ENCODE assay signal across 1 cellular context in genomic region chr1:93078935-93079654, GRCh38.
TF ChIP-seq lines count a peak whose summit lies in the region.

MTF2 (plus strand) TSS chr1:93079283; CDS start chr1:93079527, 244 bp downstream.

TF ChIP-seq in HepG2, 621 proteins besides CTCF, POLR2A, EP300 and RAD21 (continued from another document and continues in another):
- peak; percentile 95; the same call in 1 of the 2 replicates for TF ChIP-seq IRF1 (CRISPR knock-in tag; IDR thresholded peaks at IDR 0.05; ENCODE audit: low read depth)
- peak; percentile 98 for TF ChIP-seq SNAPC2 (CRISPR knock-in tag; IDR thresholded peaks at IDR 0.05)
- peak; percentile 98 for TF ChIP-seq ATF7-NPFF (CRISPR knock-in tag; IDR thresholded peaks at IDR 0.05; ENCODE audit: low read depth)
- no peak for TF ChIP-seq SRSF9 (IDR thresholded peaks at IDR 0.05; ENCODE audit: borderline replicate concordance, insufficient read depth, low read depth, low read length, poor library complexity, severe bottlenecking)
- TF ChIP-seq REPIN1 (CRISPR knock-in tag; IDR thresholded peaks at IDR 0.05; ENCODE audit: borderline replicate concordance, low read depth): peak; percentile 100
- TF ChIP-seq ZBTB37 (CRISPR knock-in tag; IDR thresholded peaks at IDR 0.05): 0 out of 2 replicates have a peak, but pooled peaks have one; percentile 68
- peak; percentile 88 for TF ChIP-seq ZFX (CRISPR knock-in tag; IDR thresholded peaks at IDR 0.05; ENCODE audit: low read depth)
- TF ChIP-seq ZSCAN5A (CRISPR knock-in tag; IDR thresholded peaks at IDR 0.05; ENCODE audit: borderline replicate concordance): peak; percentile 100
- no peak for TF ChIP-seq NR3C1 (CRISPR knock-in tag; IDR thresholded peaks at IDR 0.05)
- TF ChIP-seq ZNF672 (CRISPR knock-in tag; IDR thresholded peaks at IDR 0.05): peak; percentile 92
- TF ChIP-seq SAFB2 (CRISPR knock-in tag; IDR thresholded peaks at IDR 0.05; ENCODE audit: borderline replicate concordance, low read depth): peak; percentile 86; the same call in 1 of the 2 replicates
- peak; percentile 97 for TF ChIP-seq PITX1 (CRISPR knock-in tag; IDR thresholded peaks at IDR 0.05)
- peak; percentile 98 for TF ChIP-seq ZNF710 (CRISPR knock-in tag; IDR thresholded peaks at IDR 0.05; ENCODE audit: borderline replicate concordance)
- peak; percentile 98 for TF ChIP-seq CHCHD3 (CRISPR knock-in tag; IDR thresholded peaks at IDR 0.05)
- peak; percentile 99 for TF ChIP-seq ZFP90 (CRISPR knock-in tag; IDR thresholded peaks at IDR 0.05; ENCODE audit: borderline replicate concordance)
- no peak for TF ChIP-seq MAFF (IDR thresholded peaks at IDR 0.05; ENCODE audit: low read depth, low read length)
- TF ChIP-seq ZNF749 (CRISPR knock-in tag; IDR thresholded peaks at IDR 0.05; ENCODE audit: borderline replicate concordance): peak; percentile 99
- TF ChIP-seq ZNF605 (CRISPR knock-in tag; IDR thresholded peaks at IDR 0.05): peak; percentile 99
- peak; percentile 100 for TF ChIP-seq XRCC5 (optimal IDR thresholded peaks at IDR 0.05; ENCODE audit: low read length)
- peak; percentile 91; the same call in 1 of the 2 replicates for TF ChIP-seq MAF1 (CRISPR knock-in tag; IDR thresholded peaks at IDR 0.05; ENCODE audit: borderline replicate concordance)
- TF ChIP-seq ZMYM4 (CRISPR knock-in tag; IDR thresholded peaks at IDR 0.05): peak; percentile 100
- TF ChIP-seq ATRX (CRISPR knock-in tag; IDR thresholded peaks at IDR 0.05; ENCODE audit: borderline replicate concordance): no peak
- peak; percentile 79; the same call in 1 of the 2 replicates for TF ChIP-seq ZNF33A (CRISPR knock-in tag; IDR thresholded peaks at IDR 0.05; ENCODE audit: borderline replicate concordance)
- TF ChIP-seq IRF2 (CRISPR knock-in tag; IDR thresholded peaks at IDR 0.05): peak; percentile 99
- TF ChIP-seq RFXAP (CRISPR knock-in tag; IDR thresholded peaks at IDR 0.05; ENCODE audit: borderline replicate concordance): peak; percentile 97
- peak; percentile 99 for TF ChIP-seq NFKBIZ (CRISPR knock-in tag; IDR thresholded peaks at IDR 0.05)
- TF ChIP-seq NFATC3 (CRISPR knock-in tag; IDR thresholded peaks at IDR 0.05): no peak
- TF ChIP-seq RXRB (CRISPR knock-in tag; IDR thresholded peaks at IDR 0.05; ENCODE audit: borderline replicate concordance): peak; percentile 90
- peak; percentile 100 for TF ChIP-seq KDM2A (CRISPR knock-in tag; IDR thresholded peaks at IDR 0.05; ENCODE audit: borderline replicate concordance, low read depth)
- TF ChIP-seq AGO1 (IDR thresholded peaks at IDR 0.05; ENCODE audit: low read depth, low read length, poor library complexity, severe bottlenecking): peak; percentile 75
- no peak for TF ChIP-seq CEBPZ (IDR thresholded peaks at IDR 0.05; ENCODE audit: low read length)
- TF ChIP-seq SIX4 (CRISPR knock-in tag; IDR thresholded peaks at IDR 0.05): peak; percentile 81; the same call in 1 of the 2 replicates
- peak; percentile 89 for TF ChIP-seq PHF20 (CRISPR knock-in tag; IDR thresholded peaks at IDR 0.05)
- TF ChIP-seq ZNF12 (CRISPR knock-in tag; IDR thresholded peaks at IDR 0.05): peak; percentile 76
- TF ChIP-seq, protein P1, sequence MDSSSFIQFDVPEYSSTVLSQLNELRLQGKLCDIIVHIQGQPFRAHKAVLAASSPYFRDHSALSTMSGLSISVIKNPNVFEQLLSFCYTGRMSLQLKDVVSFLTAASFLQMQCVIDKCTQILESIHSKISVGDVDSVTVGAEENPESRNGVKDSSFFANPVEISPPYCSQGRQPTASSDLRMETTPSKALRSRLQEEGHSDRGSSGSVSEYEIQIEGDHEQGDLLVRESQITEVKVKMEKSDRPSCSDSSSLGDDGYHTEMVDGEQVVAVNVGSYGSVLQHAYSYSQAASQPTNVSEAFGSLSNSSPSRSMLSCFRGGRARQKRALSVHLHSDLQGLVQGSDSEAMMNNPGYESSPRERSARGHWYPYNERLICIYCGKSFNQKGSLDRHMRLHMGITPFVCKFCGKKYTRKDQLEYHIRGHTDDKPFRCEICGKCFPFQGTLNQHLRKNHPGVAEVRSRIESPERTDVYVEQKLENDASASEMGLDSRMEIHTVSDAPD (CRISPR knock-in tag; IDR thresholded peaks at IDR 0.05): peak; percentile 95
- TF ChIP-seq TRIM24 (CRISPR knock-in tag; IDR thresholded peaks at IDR 0.05): peak; percentile 69
- TF ChIP-seq ZNF20 (CRISPR knock-in tag; IDR thresholded peaks at IDR 0.05): peak; percentile 84; the same call in 1 of the 2 replicates
- peak; percentile 49; the same call in 1 of the 2 replicates for TF ChIP-seq SUZ12 (IDR thresholded peaks at IDR 0.05; ENCODE audit: low read depth, low read length)
- TF ChIP-seq, protein P2, sequence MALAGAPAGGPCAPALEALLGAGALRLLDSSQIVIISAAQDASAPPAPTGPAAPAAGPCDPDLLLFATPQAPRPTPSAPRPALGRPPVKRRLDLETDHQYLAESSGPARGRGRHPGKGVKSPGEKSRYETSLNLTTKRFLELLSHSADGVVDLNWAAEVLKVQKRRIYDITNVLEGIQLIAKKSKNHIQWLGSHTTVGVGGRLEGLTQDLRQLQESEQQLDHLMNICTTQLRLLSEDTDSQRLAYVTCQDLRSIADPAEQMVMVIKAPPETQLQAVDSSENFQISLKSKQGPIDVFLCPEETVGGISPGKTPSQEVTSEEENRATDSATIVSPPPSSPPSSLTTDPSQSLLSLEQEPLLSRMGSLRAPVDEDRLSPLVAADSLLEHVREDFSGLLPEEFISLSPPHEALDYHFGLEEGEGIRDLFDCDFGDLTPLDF (CRISPR knock-in tag; IDR thresholded peaks at IDR 0.05): peak; percentile 94
- no peak for TF ChIP-seq ZNF382 (CRISPR knock-in tag; IDR thresholded peaks at IDR 0.05; ENCODE audit: borderline replicate concordance)
- no peak for TF ChIP-seq TCF7L2 (IDR thresholded peaks at IDR 0.05; ENCODE audit: low read depth, low read length)
- TF ChIP-seq, protein P3, sequence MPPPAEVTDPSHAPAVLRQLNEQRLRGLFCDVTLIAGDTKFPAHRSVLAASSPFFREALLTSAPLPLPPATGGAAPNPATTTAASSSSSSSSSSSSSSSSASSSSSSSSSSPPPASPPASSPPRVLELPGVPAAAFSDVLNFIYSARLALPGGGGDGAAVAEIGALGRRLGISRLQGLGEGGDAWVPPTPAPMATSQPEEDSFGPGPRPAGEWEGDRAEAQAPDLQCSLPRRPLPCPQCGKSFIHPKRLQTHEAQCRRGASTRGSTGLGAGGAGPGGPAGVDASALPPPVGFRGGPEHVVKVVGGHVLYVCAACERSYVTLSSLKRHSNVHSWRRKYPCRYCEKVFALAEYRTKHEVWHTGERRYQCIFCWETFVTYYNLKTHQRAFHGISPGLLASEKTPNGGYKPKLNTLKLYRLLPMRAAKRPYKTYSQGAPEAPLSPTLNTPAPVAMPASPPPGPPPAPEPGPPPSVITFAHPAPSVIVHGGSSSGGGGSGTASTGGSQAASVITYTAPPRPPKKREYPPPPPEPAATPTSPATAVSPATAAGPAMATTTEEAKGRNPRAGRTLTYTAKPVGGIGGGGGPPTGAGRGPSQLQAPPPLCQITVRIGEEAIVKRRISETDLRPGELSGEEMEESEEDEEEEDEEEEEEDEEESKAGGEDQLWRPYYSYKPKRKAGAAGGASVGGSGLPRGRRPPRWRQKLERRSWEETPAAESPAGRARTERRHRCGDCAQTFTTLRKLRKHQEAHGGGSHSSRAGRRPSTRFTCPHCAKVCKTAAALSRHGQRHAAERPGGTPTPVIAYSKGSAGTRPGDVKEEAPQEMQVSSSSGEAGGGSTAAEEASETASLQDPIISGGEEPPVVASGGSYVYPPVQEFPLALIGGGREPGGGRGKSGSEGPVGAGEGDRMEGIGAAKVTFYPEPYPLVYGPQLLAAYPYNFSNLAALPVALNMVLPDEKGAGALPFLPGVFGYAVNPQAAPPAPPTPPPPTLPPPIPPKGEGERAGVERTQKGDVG (CRISPR knock-in tag; IDR thresholded peaks at IDR 0.05; ENCODE audit: borderline replicate concordance): peak; percentile 96
- peak; percentile 99 for TF ChIP-seq KMT2A (CRISPR knock-in tag; IDR thresholded peaks at IDR 0.05)
- TF ChIP-seq HOXA5 (CRISPR knock-in tag; IDR thresholded peaks at IDR 0.05): peak; percentile 99
- TF ChIP-seq SNAI1 (CRISPR knock-in tag; IDR thresholded peaks at IDR 0.05; ENCODE audit: borderline replicate concordance): peak; percentile 93
- TF ChIP-seq BORCS8-MEF2B (CRISPR knock-in tag; IDR thresholded peaks at IDR 0.05): peak; percentile 99
- peak; percentile 99 for TF ChIP-seq KMT2B (CRISPR knock-in tag; IDR thresholded peaks at IDR 0.05)
- 0 out of 2 replicates have a peak, but pooled peaks have one; percentile 17 for TF ChIP-seq SMAD9 (CRISPR knock-in tag; IDR thresholded peaks at IDR 0.05)
- peak; percentile 94; the same call in 1 of the 2 replicates for TF ChIP-seq ZNF567 (CRISPR knock-in tag; IDR thresholded peaks at IDR 0.05; ENCODE audit: borderline replicate concordance)
- peak; percentile 98; the same call in 1 of the 2 replicates for TF ChIP-seq TSC22D2 (CRISPR knock-in tag; IDR thresholded peaks at IDR 0.05; ENCODE audit: borderline replicate concordance)
- no peak for TF ChIP-seq ZNF282 (IDR thresholded peaks at IDR 0.05; ENCODE audit: partially characterized antibody)
- peak; percentile 77 for TF ChIP-seq ZSCAN12 (CRISPR knock-in tag; IDR thresholded peaks at IDR 0.05)
- no peak for TF ChIP-seq LCORL (IDR thresholded peaks at IDR 0.05)
- TF ChIP-seq LCORL (CRISPR knock-in tag; IDR thresholded peaks at IDR 0.05): peak; percentile 95
- TF ChIP-seq, protein P4, sequence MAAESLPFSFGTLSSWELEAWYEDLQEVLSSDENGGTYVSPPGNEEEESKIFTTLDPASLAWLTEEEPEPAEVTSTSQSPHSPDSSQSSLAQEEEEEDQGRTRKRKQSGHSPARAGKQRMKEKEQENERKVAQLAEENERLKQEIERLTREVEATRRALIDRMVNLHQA (CRISPR knock-in tag; IDR thresholded peaks at IDR 0.05): peak; percentile 61; the same call in 1 of the 2 replicates
- TF ChIP-seq ZNF83 (CRISPR knock-in tag; IDR thresholded peaks at IDR 0.05; ENCODE audit: borderline replicate concordance): 0 out of 2 replicates have a peak, but pooled peaks have one; percentile 74
- TF ChIP-seq NR2C2 (CRISPR knock-in tag; IDR thresholded peaks at IDR 0.05; ENCODE audit: borderline replicate concordance): peak; percentile 74; the same call in 1 of the 2 replicates
